ENCODE assay signal across 9 cellular contexts in genomic region chr5:39080597-39081204, GRCh38. TPM values are rescaled to one million over a fixed set of nuclear protein-coding genes. Genes with fewer than 3 reads are reported as not detected.
DNase-seq lines count a peak whose midpoint lies in the region; ATAC-seq and TF ChIP-seq lines count a peak whose summit lies in the region.
"Had no signal": no experiment of that assay in that cellular context is flagged by ENCODE, and none has a peak within 500 bp of the region (broad histone marks: within the 10 kb centered on the region; RNA-seq: fewer than 3 reads in every experiment).

No MANE protein-coding gene starts in this region.

- peaks cover 3% of the 10 kb centered on the region for H3K9me3 Mint-ChIP-seq in activated CD4-positive, alpha-beta T cell treated with anti-CD3 and anti-CD28 coated beads, Interleukin-2, amount 10 ng/mL, durations not matched to agents 24 days and 14 days
- no peaks in the 10 kb centered on the region for H3K9me3 Mint-ChIP-seq in immature natural killer cell
- H3K9me3 Mint-ChIP-seq in stimulated activated effector memory CD8-positive, alpha-beta T cell treated with anti-CD3 and anti-CD28 coated beads, Interleukin-12 subunit alpha, Interleukin-12 subunit beta, amount 100 ng/mL, for 72 hours, result peaks cover 10% of the 10 kb centered on the region
- H3K9me3 Mint-ChIP-seq: activated naive CD4-positive, alpha-beta T cell treated with anti-CD3 and anti-CD28 coated beads, Interleukin-2, amount 50 U/mL, for 72 hours had no signal

- no peak overlapping the region; the same call in 1 of the 2 replicates for H3K4me3 ChIP-seq in OCI-LY3 (ENCODE audit: low read length)
- H3K4me3 ChIP-seq in cardiac fibroblast (replicated peaks in 1 of 2; ENCODE audit: low read depth in 2 of 2, low read length in 2 of 2), result no peak overlapping the region

- H3K4me3 Mint-ChIP-seq in activated CD4-positive, alpha-beta T cell treated with anti-CD3 and anti-CD28 coated beads, Interleukin-2, amount 10 ng/mL, durations not matched to agents 24 days and 14 days, result no peak overlapping the region
- no peak overlapping the region for H3K4me3 Mint-ChIP-seq in immature natural killer cell
- no peak overlapping the region for H3K4me3 Mint-ChIP-seq in stimulated activated effector memory CD8-positive, alpha-beta T cell treated with anti-CD3 and anti-CD28 coated beads, Interleukin-12 subunit alpha, Interleukin-12 subunit beta, amount 100 ng/mL, for 72 hours

- H3K36me3 Mint-ChIP-seq in activated CD4-positive, alpha-beta T cell treated with anti-CD3 and anti-CD28 coated beads, Interleukin-2, amount 10 ng/mL, durations not matched to agents 24 days and 14 days (ENCODE audit: low read depth), result peaks cover 2% of the 10 kb centered on the region
- H3K36me3 Mint-ChIP-seq in immature natural killer cell, result no peaks in the 10 kb centered on the region
- no peaks in the 10 kb centered on the region for H3K36me3 Mint-ChIP-seq in stimulated activated effector memory CD8-positive, alpha-beta T cell treated with anti-CD3 and anti-CD28 coated beads, Interleukin-12 subunit alpha, Interleukin-12 subunit beta, amount 100 ng/mL, for 72 hours

- peaks cover 27% of the 10 kb centered on the region for H3K4me1 ChIP-seq in OCI-LY3 (ENCODE audit: low read length)

- no peak overlapping the region for H3K27ac ChIP-seq in OCI-LY3 (ENCODE audit: low read length)

- H3K79me2 ChIP-seq in OCI-LY3 (ENCODE audit: low read length), result peaks cover 5% of the 10 kb centered on the region; the same call in 1 of the 2 replicates

- DNase-seq in activated CD4-positive, alpha-beta T cell treated with anti-CD3 and anti-CD28 coated beads, Interleukin-2, amount 10 ng/mL, durations not matched to agents 24 days and 14 days, result peak; percentile 76
- no peak for DNase-seq in activated CD4-positive, alpha-beta T cell treated with anti-CD3 and anti-CD28 coated beads, Interleukin-2, amount 50 U/mL, for 1 hour
- DNase-seq in cardiac fibroblast (ENCODE audit: low read depth in 2 of 2), result peak; percentile 86 to 88
- peak; percentile 51 to 60 (median 55) for DNase-seq in immature natural killer cell
- no peak for DNase-seq in stimulated activated effector memory CD8-positive, alpha-beta T cell treated with anti-CD3 and anti-CD28 coated beads, Interleukin-12 subunit alpha, Interleukin-12 subunit beta, amount 100 ng/mL, for 72 hours (ENCODE audit: low spot score in 2 of 2)
- no peak for DNase-seq in COR-L47 (lab: John Stamatoyannopoulos, UW)

- H3K9me3 ChIP-seq in OCI-LY3 (ENCODE audit: insufficient read depth, low read length), result no peaks in the 10 kb centered on the region

- H3K27me3 Mint-ChIP-seq in activated CD4-positive, alpha-beta T cell treated with anti-CD3 and anti-CD28 coated beads, Interleukin-2, amount 10 ng/mL, durations not matched to agents 24 days and 14 days, result peaks cover 14% of the 10 kb centered on the region
- H3K27me3 Mint-ChIP-seq in immature natural killer cell (ENCODE audit: low read depth in 3 of 3), result peaks cover 2 to 11% (median 7%) of the 10 kb centered on the region in 3 donors

- no peak overlapping the region for H3K27ac Mint-ChIP-seq in activated CD4-positive, alpha-beta T cell treated with anti-CD3 and anti-CD28 coated beads, Interleukin-2, amount 10 ng/mL, durations not matched to agents 24 days and 14 days
- no peak overlapping the region for H3K27ac Mint-ChIP-seq in immature natural killer cell
- H3K27ac Mint-ChIP-seq in stimulated activated effector memory CD8-positive, alpha-beta T cell treated with anti-CD3 and anti-CD28 coated beads, Interleukin-12 subunit alpha, Interleukin-12 subunit beta, amount 100 ng/mL, for 72 hours, result no peak overlapping the region
- H3K27ac Mint-ChIP-seq: activated naive CD4-positive, alpha-beta T cell treated with anti-CD3 and anti-CD28 coated beads, Interleukin-2, amount 50 U/mL, for 72 hours had no signal

- no peaks in the 10 kb centered on the region for H4K20me1 ChIP-seq in OCI-LY3 (ENCODE audit: insufficient read depth, low read length)

- peak; percentile 58 for ATAC-seq in HG02798 (IDR thresholded peaks at IDR 0.05; ENCODE audit: poor library complexity, unreplicated experiment)
- peak; percentile 46 for ATAC-seq in stimulated activated effector memory CD8-positive, alpha-beta T cell treated with anti-CD3 and anti-CD28 coated beads, Interleukin-12 subunit alpha, Interleukin-12 subunit beta, amount 100 ng/mL, for 72 hours

- no peak overlapping the region for H2AFZ ChIP-seq in OCI-LY3 (ENCODE audit: low read depth, low read length)

- TF ChIP-seq CTCF in OCI-LY3 (IDR thresholded peaks at IDR 0.05; ENCODE audit: low read depth, low read length) (peak; percentile 73), cardiac fibroblast (IDR thresholded peaks at IDR 0.05; ENCODE audit: low read depth, low read length) (peak; percentile 90)

- peaks cover 20% of the 10 kb centered on the region for H3K4me1 Mint-ChIP-seq in activated CD4-positive, alpha-beta T cell treated with anti-CD3 and anti-CD28 coated beads, Interleukin-2, amount 10 ng/mL, durations not matched to agents 24 days and 14 days
- peaks cover 5 to 15% of the 10 kb centered on the region in 2 donors for H3K4me1 Mint-ChIP-seq in immature natural killer cell
- peaks cover 12% of the 10 kb centered on the region for H3K4me1 Mint-ChIP-seq in stimulated activated effector memory CD8-positive, alpha-beta T cell treated with anti-CD3 and anti-CD28 coated beads, Interleukin-12 subunit alpha, Interleukin-12 subunit beta, amount 100 ng/mL, for 72 hours

- peaks cover 3% of the 10 kb centered on the region for H3K36me3 ChIP-seq in OCI-LY3 (replicated peaks; ENCODE audit: low read depth, low read length)

- peak overlapping the region; percentile 29 for H3K4me2 ChIP-seq in OCI-LY3 (ENCODE audit: low read length)

- no peaks in the 10 kb centered on the region for H3K27me3 ChIP-seq in OCI-LY3 (ENCODE audit: low read depth, low read length)

- intact Hi-C loops in activated CD4-positive, alpha-beta T cell treated with anti-CD3 and anti-CD28 coated beads, Interleukin-2, amount 10 ng/mL, durations not matched to agents 24 days and 14 days (cut with micrococcal nuclease), result loop anchor here (1.0 to 5.0 kb wide), 2 partner anchors 86 to 253 kb away; no protein-coding TSS in a partner anchor

- H3K9ac ChIP-seq in OCI-LY3 (ENCODE audit: low read length), result no peak overlapping the region

RNA-seq across cellular contexts. Expression of gene RICTOR, which starts 6.5 kb away (rescaled TPM):
- total RNA-seq in activated CD4-positive, alpha-beta T cell treated with anti-CD3 and anti-CD28 coated beads, Interleukin-2, amount 10 ng/mL, durations not matched to agents 24 days and 14 days, result 31.1 and 34.2 TPM in 2 replicates
- polyA plus RNA-seq in immature natural killer cell, result 10 to 100 TPM in 1 of 3 donors, 1 to 10 TPM in 2; 6.7 to 14.0 (median 7.4) TPM

Comparison
In these comparisons a context has a peak if more than half of its experiments do, and no peak if none do; other contexts are left out.
1. DNase-seq: peak in activated CD4-positive, alpha-beta T cell treated with anti-CD3 and anti-CD28 coated beads, Interleukin-2, amount 10 ng/mL, durations not matched to agents 24 days and 14 days (single experiment), cardiac fibroblast (2 of 2) and immature natural killer cell (3 of 3); none in activated CD4-positive, alpha-beta T cell treated with anti-CD3 and anti-CD28 coated beads, Interleukin-2, amount 50 U/mL, for 1 hour (single experiment), stimulated activated effector memory CD8-positive, alpha-beta T cell treated with anti-CD3 and anti-CD28 coated beads, Interleukin-12 subunit alpha, Interleukin-12 subunit beta, amount 100 ng/mL, for 72 hours (0 of 2) and COR-L47 (single experiment).